In the genomic region with DNA sequence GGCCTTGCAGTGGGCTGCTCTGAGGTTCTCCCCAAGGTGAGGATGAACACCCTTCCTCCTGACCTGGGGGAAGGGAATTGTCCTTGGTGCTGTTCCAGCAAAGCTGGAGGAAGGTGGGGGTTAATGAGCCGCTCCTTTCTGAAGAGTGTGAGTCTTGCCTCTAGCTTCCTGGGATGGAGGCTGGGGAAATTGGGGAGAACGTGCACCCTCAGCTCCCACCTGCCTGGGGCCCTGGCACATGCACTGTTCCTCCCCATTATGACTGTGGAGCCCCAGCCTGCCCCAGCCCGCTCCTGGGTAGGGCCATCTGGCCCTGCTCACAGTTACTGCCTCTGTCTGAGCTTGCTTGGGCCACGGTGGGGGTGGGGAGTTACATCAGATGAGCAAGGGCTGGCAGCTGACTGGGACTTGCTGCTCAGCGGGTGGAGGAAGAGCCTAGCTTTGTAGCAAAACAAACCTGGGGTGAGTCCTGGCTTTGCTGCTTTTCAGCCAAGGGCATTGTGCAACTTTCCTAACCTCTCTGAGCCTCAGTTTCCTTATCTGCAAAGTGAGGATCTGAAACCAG, we compare ENCODE assay signal across 7 cellular contexts. TPM values are rescaled to one million over a fixed set of nuclear protein-coding genes. Genes with fewer than 3 reads are reported as not detected.
DNase-seq lines count a peak whose midpoint lies in the region; ATAC-seq, FAIRE-seq and TF ChIP-seq lines count a peak whose summit lies in the region.

No MANE protein-coding gene starts in this region.

- H3K4me3 ChIP-seq in HepG2 (replicated peaks in 1 of 3; ENCODE audit: insufficient read depth in 1 of 3, low read depth in 2 of 3, low read length in 3 of 3) (no peak overlapping the region), Caco-2 (ENCODE audit: low read depth, low read length) (no peak overlapping the region)

- H3K27me3 Mint-ChIP-seq in Caco-2 (ENCODE audit: insufficient read depth, unreplicated experiment) = no peaks in the 10 kb centered on the region

- in situ Hi-C loops in HepG2 (cut with HindIII; ENCODE audit: extremely low pct_ligation_motif_present, low pct_unique_long_range_greater_than_20kb) = no loop called here

- H3K36me3 Mint-ChIP-seq in Caco-2 (ENCODE audit: insufficient read depth, unreplicated experiment) = no peaks in the 10 kb centered on the region

- H4K20me1 ChIP-seq in HepG2 (ENCODE audit: insufficient read depth, low read length) = no peaks in the 10 kb centered on the region

- no peak overlapping the region for H3K4me3 Mint-ChIP-seq in Caco-2 (ENCODE audit: unreplicated experiment)

- intact Hi-C loops in HepG2 (cut with micrococcal nuclease; ENCODE audit: unreplicated experiment) = no loop called here
- intact Hi-C loops in Caco-2 (cut with micrococcal nuclease; ENCODE audit: unreplicated experiment) = no loop called here

- TF ChIP-seq RAD21 in HepG2 (CRISPR knock-in tag; IDR thresholded peaks at IDR 0.05) = no peak

- TF ChIP-seq CTCF in HepG2 (CRISPR knock-in tag; IDR thresholded peaks at IDR 0.05) (no peak), Caco-2 (IDR thresholded peaks at IDR 0.05; ENCODE audit: insufficient read depth in 1 of 2, low read depth in 1 of 2, low read length in 1 of 2, severe bottlenecking in 1 of 2, unreplicated experiment in 1 of 2) (no peak)

- TF ChIP-seq EP300 in HepG2 (IDR thresholded peaks at IDR 0.05; ENCODE audit: low read depth in 2 of 2, low read length in 2 of 2) (no peak), HepG2 (CRISPR knock-in tag; IDR thresholded peaks at IDR 0.05; ENCODE audit: borderline replicate concordance) (no peak)

- WGBS in HepG2 (ENCODE audit: low lambda C conversion rate) = 57% methylated on average over 4 of the region's 5 CpGs

- no peak overlapping the region for H3K4me2 ChIP-seq in HepG2 (ENCODE audit: low read depth, low read length)

- FAIRE-seq in HepG2 (lab: Jason Lieb, UNC) = no peak

- no peaks in the 10 kb centered on the region for H3K79me2 ChIP-seq in HepG2 (ENCODE audit: insufficient read depth, low read length)

- CTCF ChIA-PET in HepG2 (lab: Yijun Ruan, JAX; ENCODE audit: low intra/inter-chr PET ratio, low total read pairs) (no interaction called here), Caco-2 (lab: Charles Lee) (interaction anchor here (0.6 to 1.2 kb wide), 2 partner anchors 43 to 50 kb away, joined by 3 to 6 read pairs; no protein-coding TSS in a partner anchor)

- DNase-seq in H4 (ENCODE audit: low spot score) (peak; percentile 37), NCI-H524 treated with DMSO at 0.1 percent for 48 hours (lab: John Stamatoyannopoulos, UW) (peak; percentile 14), caudate nucleus (lab: John Stamatoyannopoulos, UW) (peak in 55 of 61 donors; percentile 5 to 88 (median 40)), HepG2 (ENCODE audit: low spot score) (no peak), ureter (ENCODE audit: low spot score) (peak; percentile 93), amniotic stem cell (lab: John Stamatoyannopoulos, UW) (no peak), Caco-2 (no peak)

- H3K36me3 ChIP-seq in HepG2 (replicated peaks in 1 of 2; ENCODE audit: control insufficient read depth in 1 of 2, insufficient read depth in 2 of 2, low read length in 2 of 2) (no peaks in the 10 kb centered on the region), Caco-2 (ENCODE audit: control insufficient read depth, insufficient read depth, low read length) (no peaks in the 10 kb centered on the region)

- no peak overlapping the region for H3K27ac ChIP-seq in caudate nucleus (ENCODE audit: low read depth, low read length)
- no peak overlapping the region for H3K27ac ChIP-seq in HepG2 (ENCODE audit: extremely low read length, insufficient read depth, low read length)

- no TSS peak for BruUV-seq in HepG2 (replicated peaks; lab: Mats Ljungman, UMichigan)
- BruUV-seq in Caco-2 (replicated peaks; lab: Mats Ljungman, UMichigan) = no TSS peak

- POLR2A ChIA-PET in HepG2 (lab: Yijun Ruan, JAX) (interaction anchor here (0.9 kb wide), 1 partner anchor 59 kb away, joined by 3 read pairs; no protein-coding TSS in a partner anchor), Caco-2 (lab: Charles Lee) (no interaction called here)

- no peak; the same call in 2 of the 3 replicates for ATAC-seq in HepG2

- peaks cover 22% of the 10 kb centered on the region for H3K4me1 Mint-ChIP-seq in Caco-2 (ENCODE audit: low read depth, unreplicated experiment)

- no peaks in the 10 kb centered on the region for H3K9me3 Mint-ChIP-seq in Caco-2 (ENCODE audit: unreplicated experiment)

- no peak overlapping the region for H3K9ac ChIP-seq in HepG2 (ENCODE audit: insufficient read depth, low read depth, low read length)

- H3K9me3 ChIP-seq in HepG2 (ENCODE audit: low read length) (no peaks in the 10 kb centered on the region), Caco-2 (no peaks in the 10 kb centered on the region)

- H3K27ac Mint-ChIP-seq in Caco-2 (ENCODE audit: unreplicated experiment) = no peak overlapping the region

- TF ChIP-seq POLR2A in HepG2 (IDR thresholded peaks at IDR 0.05; ENCODE audit: insufficient read depth in 1 of 2, low read depth in 2 of 2, low read length in 2 of 2) = no peak

- no peak overlapping the region for H2AFZ ChIP-seq in HepG2 (ENCODE audit: low read length)

- H3K27me3 ChIP-seq in HepG2 (ENCODE audit: control insufficient read depth in 1 of 2, insufficient read depth in 2 of 2, low read length in 2 of 2) = no peaks in the 10 kb centered on the region
- no peaks in the 10 kb centered on the region for H3K27me3 ChIP-seq in Caco-2 (replicated peaks; ENCODE audit: control insufficient read depth, insufficient read depth, low read length)

- peaks cover 28% of the 10 kb centered on the region for H3K4me1 ChIP-seq in HepG2 (ENCODE audit: insufficient read depth, low read length)
- no peaks in the 10 kb centered on the region for H3K4me1 ChIP-seq in Caco-2

TF ChIP-seq in HepG2, 621 proteins besides CTCF, POLR2A, EP300 and RAD21 (continues in another document):
- 0 out of 2 replicates have a peak, but pooled peaks have one; percentile 29 for TF ChIP-seq ZBTB38 (CRISPR knock-in tag; IDR thresholded peaks at IDR 0.05)

RNA-seq across cellular contexts. Expression of a gene that starts 11.1 kb away (rescaled TPM):
- total RNA-seq in H4 (2014; rRNA removed; shearing (Covaris generic)) = not detected in 2 replicates
- 0.58 TPM in 2 replicates for total RNA-seq in HepG2 (2016; rRNA removed; fragmentation: Illumina TruSeq; extraction: Trizol)
- total RNA-seq in HepG2 (2016; cell fraction: cytosol; rRNA removed; fragmentation: Illumina TruSeq; extraction: Trizol; ENCODE audit: low read depth) = 0.18 and 0.20 TPM in 2 replicates
- 0.32 and 0.51 TPM in 2 replicates for total RNA-seq in HepG2 (2016; cell fraction: insoluble cytoplasmic fraction; rRNA removed; fragmentation: Illumina TruSeq; extraction: Trizol)
- 0.31 and 0.38 TPM in 2 replicates for total RNA-seq in HepG2 (2016; cell fraction: membrane; rRNA removed; fragmentation: Illumina TruSeq; extraction: Trizol)
- total RNA-seq in HepG2 (2016; cell fraction: nucleus; rRNA removed; fragmentation: Illumina TruSeq; extraction: Trizol) = 0.37 and 1.3 TPM in 2 replicates
- 1.7 and 2.1 TPM in 2 replicates for polyA plus RNA-seq in HepG2 (2011; rRNA removed)
- 0.69 and 1.3 TPM in 2 replicates for polyA plus RNA-seq in HepG2 (2011; cell fraction: cytosol; rRNA removed)
- polyA plus RNA-seq in HepG2 (2011; cell fraction: nucleus; rRNA removed) = 7.1 and 10.8 TPM in 2 replicates
- 0.37 and 0.42 TPM in 2 replicates for polyA plus RNA-seq in HepG2 (2012)
- 0.20 and 0.22 TPM in 2 replicates for polyA plus RNA-seq in HepG2 (2016; cell fraction: cytosol; fragmentation: Illumina TruSeq; extraction: Trizol; ENCODE audit: low read depth)
- polyA plus RNA-seq in HepG2 (2016; cell fraction: insoluble cytoplasmic fraction; fragmentation: Illumina TruSeq; extraction: Trizol; ENCODE audit: low read depth) = 1.3 and 2.3 TPM in 2 replicates
- 0.34 and 0.72 TPM in 2 replicates for polyA plus RNA-seq in HepG2 (2016; cell fraction: membrane; fragmentation: Illumina TruSeq; extraction: Trizol; ENCODE audit: low read depth)
- polyA plus RNA-seq in HepG2 (2016; cell fraction: nucleus; fragmentation: Illumina TruSeq; extraction: Trizol; ENCODE audit: insufficient read depth, low read depth) = 4.4 and 6.8 TPM in 2 replicates
- polyA minus RNA-seq in HepG2 (2011; rRNA and poly(A)+ RNA removed; ENCODE audit: low replicate concordance) = 7.4 and 24.1 TPM in 2 replicates
- polyA minus RNA-seq in HepG2 (2011; cell fraction: cytosol; rRNA and poly(A)+ RNA removed) = 2.6 and 3.7 TPM in 2 replicates
- polyA minus RNA-seq in HepG2 (2011; cell fraction: nucleus; rRNA and poly(A)+ RNA removed) = 4.0 and 6.1 TPM in 2 replicates
- total RNA-seq in ureter = 53.1 TPM
- 0.65 TPM in 1 of 2 replicates, not detected in the other for total RNA-seq in Caco-2 (2022)

RNA-seq across cellular contexts. Expression of a gene that starts 47.1 kb away (rescaled TPM):
- 6.2 and 7.2 TPM in 2 replicates for total RNA-seq in H4 (2014; rRNA removed; shearing (Covaris generic))
- 4.1 and 4.9 TPM in 2 replicates for total RNA-seq in HepG2 (2016; rRNA removed; fragmentation: Illumina TruSeq; extraction: Trizol)
- total RNA-seq in HepG2 (2016; cell fraction: cytosol; rRNA removed; fragmentation: Illumina TruSeq; extraction: Trizol; ENCODE audit: low read depth) = 3.4 and 4.0 TPM in 2 replicates
- 3.5 and 4.8 TPM in 2 replicates for total RNA-seq in HepG2 (2016; cell fraction: insoluble cytoplasmic fraction; rRNA removed; fragmentation: Illumina TruSeq; extraction: Trizol)
- 10.9 and 13.2 TPM in 2 replicates for total RNA-seq in HepG2 (2016; cell fraction: membrane; rRNA removed; fragmentation: Illumina TruSeq; extraction: Trizol)
- total RNA-seq in HepG2 (2016; cell fraction: nucleus; rRNA removed; fragmentation: Illumina TruSeq; extraction: Trizol) = 10.1 and 10.9 TPM in 2 replicates
- polyA plus RNA-seq in HepG2 (2011; rRNA removed) = 43.6 and 49.0 TPM in 2 replicates
- 42.1 and 55.6 TPM in 2 replicates for polyA plus RNA-seq in HepG2 (2011; cell fraction: cytosol; rRNA removed)
- 26.0 and 26.1 TPM in 2 replicates for polyA plus RNA-seq in HepG2 (2011; cell fraction: nucleus; rRNA removed)
- 23.1 and 40.9 TPM in 2 replicates for polyA plus RNA-seq in HepG2 (2012)
- polyA plus RNA-seq in HepG2 (2016; cell fraction: cytosol; fragmentation: Illumina TruSeq; extraction: Trizol; ENCODE audit: low read depth) = 11.4 and 15.1 TPM in 2 replicates
- 10.4 and 12.4 TPM in 2 replicates for polyA plus RNA-seq in HepG2 (2016; cell fraction: insoluble cytoplasmic fraction; fragmentation: Illumina TruSeq; extraction: Trizol; ENCODE audit: low read depth)
- polyA plus RNA-seq in HepG2 (2016; cell fraction: membrane; fragmentation: Illumina TruSeq; extraction: Trizol; ENCODE audit: low read depth) = 18.8 and 25.1 TPM in 2 replicates
- polyA plus RNA-seq in HepG2 (2016; cell fraction: nucleus; fragmentation: Illumina TruSeq; extraction: Trizol; ENCODE audit: insufficient read depth, low read depth) = 24.8 and 29.0 TPM in 2 replicates
- polyA minus RNA-seq in HepG2 (2011; rRNA and poly(A)+ RNA removed; ENCODE audit: low replicate concordance) = 0.19 and 99.5 TPM in 2 replicates
- 36.8 and 40.1 TPM in 2 replicates for polyA minus RNA-seq in HepG2 (2011; cell fraction: cytosol; rRNA and poly(A)+ RNA removed)
- polyA minus RNA-seq in HepG2 (2011; cell fraction: nucleus; rRNA and poly(A)+ RNA removed) = 12.3 and 12.9 TPM in 2 replicates
- 505 TPM for total RNA-seq in ureter
- total RNA-seq in Caco-2 (2022) = 35.7 and 49.1 TPM in 2 replicates

Comparison
In these comparisons a context has a peak if more than half of its experiments do, and no peak if none do; other contexts are left out.
1. DNase-seq: peak in H4 (single experiment), NCI-H524 treated with DMSO at 0.1 percent for 48 hours (single experiment), caudate nucleus (55 of 61) and ureter (single experiment); none in HepG2 (single experiment), amniotic stem cell (single experiment) and Caco-2 (0 of 2).
2. RNA of a gene that starts 11.1 kb away (total RNA-seq): 53.1 TPM in ureter (single experiment); 0.18 to 1.3 TPM in HepG2, 0.65 TPM in Caco-2 and not detected in H4; every median in the first group is over 10 times any median in the second.
3. RNA of a gene that starts 47.1 kb away (total RNA-seq): 505 TPM in ureter (single experiment); 35.7 to 49.1 TPM in Caco-2, 6.2 to 7.2 TPM in H4 and 3.4 to 13.2 TPM in HepG2; every median in the first group is over 10 times any median in the second.